Comparison of ENCODE assay signal across 1 cellular context in genomic region chr7:130226333-130226732, GRCh38.
TF ChIP-seq lines count a peak whose summit lies in the region.

No MANE protein-coding gene starts in this region.

TF ChIP-seq in GM23338, 12 proteins besides CTCF, POLR2A, EP300 and RAD21:
- no peak for TF ChIP-seq ZNF462 (CRISPR knock-in tag; IDR thresholded peaks at IDR 0.05)
- no peak for TF ChIP-seq STAT1 (IDR thresholded peaks at IDR 0.05; ENCODE audit: unreplicated experiment)
- TF ChIP-seq POLR2AphosphoS5 (IDR thresholded peaks at IDR 0.05; ENCODE audit: low read depth): no peak
- TF ChIP-seq JUNB (IDR thresholded peaks at IDR 0.05; ENCODE audit: unreplicated experiment): no peak
- no peak for TF ChIP-seq EZH2 (IDR thresholded peaks at IDR 0.05; ENCODE audit: low read depth, unreplicated experiment)
- no peak for TF ChIP-seq REST (IDR thresholded peaks at IDR 0.05; ENCODE audit: unreplicated experiment)
- no peak for TF ChIP-seq ETS1 (IDR thresholded peaks at IDR 0.05)
- no peak for TF ChIP-seq ZNF114 (CRISPR knock-in tag; IDR thresholded peaks at IDR 0.05)
- TF ChIP-seq CREB1 (CRISPR knock-in tag; IDR thresholded peaks at IDR 0.05; ENCODE audit: low read depth): no peak
- TF ChIP-seq ZNF331 (CRISPR knock-in tag; IDR thresholded peaks at IDR 0.05; ENCODE audit: low read depth): no peak
- TF ChIP-seq EZH2phosphoT487 (IDR thresholded peaks at IDR 0.05; ENCODE audit: unreplicated experiment): no peak
- TF ChIP-seq NANOG (IDR thresholded peaks at IDR 0.05; ENCODE audit: borderline replicate concordance): no peak
